ENCODE assay signal across 8 cellular contexts in the genomic region with DNA sequence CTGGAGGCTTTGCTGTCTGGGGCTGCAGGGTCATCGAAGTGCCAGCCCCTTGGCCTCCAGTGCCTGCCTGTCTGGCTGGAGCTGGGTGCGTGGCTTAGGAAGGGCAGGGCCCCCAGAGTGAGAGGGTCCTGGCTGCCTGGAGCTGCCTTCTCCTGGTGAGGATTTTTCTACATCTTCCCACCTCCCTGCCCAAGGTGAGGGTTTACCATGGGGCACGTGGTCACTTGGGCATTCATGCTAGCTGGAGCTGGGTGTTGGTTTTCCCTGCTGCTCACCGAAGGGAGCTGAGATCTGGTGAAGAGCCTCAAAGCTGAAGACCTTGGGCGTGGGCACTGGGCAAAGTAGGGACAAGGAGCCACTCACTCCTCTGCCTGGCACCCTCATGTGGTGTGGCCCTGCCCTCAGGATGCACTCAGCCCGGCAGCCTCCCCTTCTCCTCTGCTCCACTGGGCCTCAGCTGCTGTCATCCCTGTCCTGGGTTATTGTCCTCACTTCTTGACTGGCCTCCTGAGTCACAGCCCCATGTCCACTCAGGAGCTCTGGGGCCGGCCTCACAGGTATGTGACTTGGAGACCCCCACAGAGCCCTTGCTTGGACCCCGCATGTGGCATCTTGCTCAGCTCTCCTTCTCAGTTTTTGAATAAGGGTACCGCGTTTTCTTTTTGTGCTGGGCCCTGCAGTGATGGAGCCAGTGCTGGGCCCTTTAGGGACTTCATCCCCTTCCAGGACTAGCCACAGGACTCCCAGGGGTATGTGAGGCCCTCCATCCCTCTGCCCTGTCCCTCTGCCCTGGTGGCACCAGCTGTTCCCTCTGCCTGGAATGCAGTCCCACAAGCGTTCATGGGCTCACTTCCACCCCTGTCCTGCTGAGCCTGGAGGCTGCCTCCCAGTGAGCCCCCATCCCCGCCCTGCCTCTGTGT. TPM values are rescaled to one million over a fixed set of nuclear protein-coding genes. Genes with fewer than 3 reads are reported as not detected.
DNase-seq lines count a peak whose midpoint lies in the region; ATAC-seq and TF ChIP-seq lines count a peak whose summit lies in the region.

No MANE protein-coding gene starts in this region.

- peaks cover 6% of the 10 kb centered on the region; the same call in 1 of the 2 replicates for H3K9me3 ChIP-seq in AG04450 (ENCODE audit: control insufficient read depth, insufficient read depth, low read length)
- H3K9me3 ChIP-seq in OCI-LY3 (ENCODE audit: insufficient read depth, low read length): no peaks in the 10 kb centered on the region

- TF ChIP-seq CTCF in AG04450 (IDR thresholded peaks at IDR 0.05; ENCODE audit: low read depth, low read length) (no peak), OCI-LY3 (IDR thresholded peaks at IDR 0.05; ENCODE audit: low read depth, low read length) (no peak), nephron (IDR thresholded peaks at IDR 0.05; ENCODE audit: unreplicated experiment in 3 of 3) (no peak)

- 0 out of 2 replicates have a peak, but pooled peaks cover 5% of the 10 kb centered on the region for H4K20me1 ChIP-seq in OCI-LY3 (ENCODE audit: insufficient read depth, low read length)

- H3K4me3 ChIP-seq in AG04450 (ENCODE audit: low read depth, low read length) (peak overlapping the region; percentile 77), OCI-LY3 (ENCODE audit: low read length) (no peak overlapping the region)

- no peaks in the 10 kb centered on the region for H3K79me2 ChIP-seq in OCI-LY3 (ENCODE audit: low read length)

- H3K4me2 ChIP-seq in OCI-LY3 (ENCODE audit: low read length): peak overlapping the region; percentile 84

- CTCF ChIA-PET in AG04450 (lab: Charles Lee): interaction anchor here (0.5 to 2.2 kb wide), 3 partner anchors 40 to 98 kb away, joined by 3 to 12 read pairs (median 6); no protein-coding TSS in a partner anchor

- H3K9me3 Mint-ChIP-seq in nephron: peaks cover 4% of the 10 kb centered on the region

- H3K27ac ChIP-seq in AG04450 (ENCODE audit: low read depth, low read length) (no peak overlapping the region), OCI-LY3 (ENCODE audit: low read length) (no peak overlapping the region), epithelial cell of prostate (peak overlapping the region; percentile 98)

- H3K9ac ChIP-seq in OCI-LY3 (ENCODE audit: low read length): no peak overlapping the region

- POLR2A ChIA-PET in AG04450 (lab: Yijun Ruan, JAX): no interaction called here

- H3K27ac Mint-ChIP-seq in nephron: peak overlapping the region in 1 of 3 experiments; percentile 15

- H3K27me3 Mint-ChIP-seq in nephron (ENCODE audit: low read depth): peaks cover 28% of the 10 kb centered on the region

- peaks cover 7% of the 10 kb centered on the region for H3K4me1 Mint-ChIP-seq in nephron

- H3K36me3 Mint-ChIP-seq in nephron (ENCODE audit: low read depth): no peaks in the 10 kb centered on the region

- H3K4me3 Mint-ChIP-seq in nephron: peak overlapping the region; percentile 78 to 84 (median 83)

- H2AFZ ChIP-seq in OCI-LY3 (ENCODE audit: low read depth, low read length): no peak overlapping the region

- no peak for ATAC-seq in HG02798 (IDR thresholded peaks at IDR 0.05; ENCODE audit: poor library complexity, unreplicated experiment)

- no peaks in the 10 kb centered on the region for H3K36me3 ChIP-seq in OCI-LY3 (replicated peaks; ENCODE audit: low read depth, low read length)

- 0 out of 2 replicates have a peak, but pooled peaks cover 3% of the 10 kb centered on the region for H3K4me1 ChIP-seq in OCI-LY3 (ENCODE audit: low read length)

- H3K27me3 ChIP-seq in AG04450 (ENCODE audit: control insufficient read depth, insufficient read depth, low read length): peaks cover 21% of the 10 kb centered on the region
- H3K27me3 ChIP-seq in OCI-LY3 (ENCODE audit: low read depth, low read length): peaks cover 4% of the 10 kb centered on the region

- no peak for DNase-seq in AG04450 (ENCODE audit: low read depth, low spot score)
- no peak for DNase-seq in epithelial cell of prostate (ENCODE audit: low read depth, low spot score)
- no peak for DNase-seq in SKM-1 (lab: John Stamatoyannopoulos, UW; ENCODE audit: unreplicated experiment)
- no peak for DNase-seq in NCI-H2171 (lab: John Stamatoyannopoulos, UW)
- no peak for DNase-seq in GDM1 (lab: John Stamatoyannopoulos, UW)

RNA-seq across cellular contexts. Expression of a gene that starts 1.6 kb away (rescaled TPM):
- 4.2 and 4.3 TPM in 2 replicates for polyA plus RNA-seq in AG04450 (2011; rRNA removed)
- polyA minus RNA-seq in AG04450 (2011; rRNA and poly(A)+ RNA removed): 5.1 and 6.0 TPM in 2 replicates

RNA-seq across cellular contexts. Expression of a gene that starts 58.0 kb away (rescaled TPM):
- polyA plus RNA-seq in AG04450 (2011; rRNA removed): 0.01 TPM in 2 replicates
- polyA minus RNA-seq in AG04450 (2011; rRNA and poly(A)+ RNA removed): 0.17 TPM in 1 of 2 replicates, not detected in the other
